In genomic region chr7:5296627-5297226, GRCh38 we compare ENCODE assay signal across 8 cellular contexts. TPM values are rescaled to one million over a fixed set of nuclear protein-coding genes. Genes with fewer than 3 reads are reported as not detected.
DNase-seq lines count a peak whose midpoint lies in the region; ATAC-seq and TF ChIP-seq lines count a peak whose summit lies in the region.

No MANE protein-coding gene starts in this region.

- H2BK120ac ChIP-seq in mesenchymal stem cell (ENCODE audit: low read depth, low read length), result no peak overlapping the region

- H2AK5ac ChIP-seq in mesenchymal stem cell (ENCODE audit: low read length, severe bottlenecking), result no peak overlapping the region

- no peak overlapping the region for H2BK15ac ChIP-seq in mesenchymal stem cell (ENCODE audit: low read depth, poor library complexity, severe bottlenecking)

- H3K23ac ChIP-seq in mesenchymal stem cell (ENCODE audit: low read length in 2 of 2), result no peak overlapping the region

- H3K36me3 ChIP-seq in mesenchymal stem cell (ENCODE audit: control insufficient read depth in 1 of 2, insufficient read depth in 2 of 2, low read depth in 1 of 2, low read length in 2 of 2), result peaks cover 0 to 15% of the 10 kb centered on the region in 2 experiments
- H3K36me3 ChIP-seq in thoracic aorta, result no peaks in the 10 kb centered on the region

- H3K79me1 ChIP-seq in mesenchymal stem cell (replicated peaks; ENCODE audit: low read length, poor library complexity, severe bottlenecking), result no peaks in the 10 kb centered on the region

- H3K4me3 ChIP-seq in mesenchymal stem cell (ENCODE audit: insufficient read depth in 1 of 2, low read depth in 1 of 2, low read length in 2 of 2), result no peak overlapping the region
- H3K4me3 ChIP-seq in thoracic aorta, result peak overlapping the region; percentile 11

- no peak overlapping the region for H3K4me2 ChIP-seq in mesenchymal stem cell (ENCODE audit: low read length, poor library complexity, severe bottlenecking)

- 39% methylated on average over 27 of the region's 47 CpGs for WGBS in mesenchymal stem cell

- H3K4ac ChIP-seq in mesenchymal stem cell (ENCODE audit: low read depth in 1 of 2, low read length in 2 of 2), result no peak overlapping the region

- H3K18ac ChIP-seq in mesenchymal stem cell (ENCODE audit: low read depth in 1 of 2, low read length in 2 of 2), result peak overlapping the region in 1 of 2 experiments; percentile 32

- H3K9ac ChIP-seq in mesenchymal stem cell (ENCODE audit: low read length), result no peak overlapping the region

- H3K4me1 ChIP-seq in mesenchymal stem cell (ENCODE audit: control insufficient read depth, insufficient read depth, low read depth, low read length) (peaks cover 6% of the 10 kb centered on the region), thoracic aorta (ENCODE audit: control insufficient read depth in 1 of 2, low read depth in 2 of 2) (no peaks in the 10 kb centered on the region)

- POLR2A ChIA-PET in GM10248 (lab: Yijun Ruan, JAX), result no interaction called here

- no peak overlapping the region for H3K27ac ChIP-seq in mesenchymal stem cell (ENCODE audit: low read length, poor library complexity, severe bottlenecking)
- H3K27ac ChIP-seq in thoracic aorta, result no peak overlapping the region

- H3K9me3 Mint-ChIP-seq in activated T-helper 1 cell treated with anti-CD3 and anti-CD28 coated beads, Interleukin-12 subunit alpha, Interleukin-12 subunit beta, Interleukin-2, Interleukin-4 antibody, amounts not matched to agents 30 ng/mL and 10 ng/mL and 1 ng/mL, durations not matched to agents 14 hours and 24 hours and 36 hours, result peaks cover 4% of the 10 kb centered on the region

- H4K8ac ChIP-seq in mesenchymal stem cell (ENCODE audit: low read length), result no peak overlapping the region

- peak overlapping the region; percentile 34 for H3K27ac Mint-ChIP-seq in activated T-helper 1 cell treated with anti-CD3 and anti-CD28 coated beads, Interleukin-12 subunit alpha, Interleukin-12 subunit beta, Interleukin-2, Interleukin-4 antibody, amounts not matched to agents 30 ng/mL and 10 ng/mL and 1 ng/mL, durations not matched to agents 14 hours and 24 hours and 36 hours

- H3K27me3 ChIP-seq in mesenchymal stem cell (ENCODE audit: control insufficient read depth in 1 of 2, insufficient read depth in 1 of 2, low read length in 2 of 2) (peaks cover 0 to 13% of the 10 kb centered on the region in 2 experiments), thoracic aorta (replicated peaks; ENCODE audit: insufficient read depth) (no peaks in the 10 kb centered on the region)

- DNase-seq in GM10248 (ENCODE audit: extremely low spot score), result peak; percentile 77
- DNase-seq in NCI-H69 (lab: John Stamatoyannopoulos, UW), result peak; percentile 91
- peak; percentile 61 for DNase-seq in activated T-helper 1 cell treated with anti-CD3 and anti-CD28 coated beads, Interleukin-12 subunit alpha, Interleukin-12 subunit beta, Interleukin-2, Interleukin-4 antibody, amounts not matched to agents 30 ng/mL and 10 ng/mL and 1 ng/mL, durations not matched to agents 14 hours and 24 hours and 36 hours (ENCODE audit: low spot score)
- DNase-seq in mesenchymal stem cell, result peak; percentile 24
- DNase-seq in thoracic aorta (ENCODE audit: low spot score), result no peak
- DNase-seq in COLO829 (ENCODE audit: low spot score), result no peak
- no peak for DNase-seq in NCI-H2081 (lab: John Stamatoyannopoulos, UW)

- H3K4me1 Mint-ChIP-seq in activated T-helper 1 cell treated with anti-CD3 and anti-CD28 coated beads, Interleukin-12 subunit alpha, Interleukin-12 subunit beta, Interleukin-2, Interleukin-4 antibody, amounts not matched to agents 30 ng/mL and 10 ng/mL and 1 ng/mL, durations not matched to agents 14 hours and 24 hours and 36 hours (ENCODE audit: low read depth), result peaks cover 13% of the 10 kb centered on the region

- ATAC-seq in thoracic aorta (ENCODE audit: insufficient number of reproducible peaks, low FRiP score, low read depth) (no peak), GM21717 (IDR thresholded peaks at IDR 0.05; ENCODE audit: unreplicated experiment) (no peak)

- TF ChIP-seq CTCF in GM10248 (IDR thresholded peaks at IDR 0.05; ENCODE audit: control extremely low read depth, extremely low read depth, low read depth, missing control alignments) (no peak), thoracic aorta (IDR thresholded peaks at IDR 0.05) (no peak)

- H3K36me3 Mint-ChIP-seq in activated T-helper 1 cell treated with anti-CD3 and anti-CD28 coated beads, Interleukin-12 subunit alpha, Interleukin-12 subunit beta, Interleukin-2, Interleukin-4 antibody, amounts not matched to agents 30 ng/mL and 10 ng/mL and 1 ng/mL, durations not matched to agents 14 hours and 24 hours and 36 hours (ENCODE audit: low read depth), result no peaks in the 10 kb centered on the region

- H3K27me3 Mint-ChIP-seq in activated T-helper 1 cell treated with anti-CD3 and anti-CD28 coated beads, Interleukin-12 subunit alpha, Interleukin-12 subunit beta, Interleukin-2, Interleukin-4 antibody, amounts not matched to agents 30 ng/mL and 10 ng/mL and 1 ng/mL, durations not matched to agents 14 hours and 24 hours and 36 hours (ENCODE audit: insufficient read depth), result peaks cover 21% of the 10 kb centered on the region

- no peak overlapping the region for H2BK12ac ChIP-seq in mesenchymal stem cell (ENCODE audit: low read length in 2 of 2)

- intact Hi-C loops in activated T-helper 1 cell treated with anti-CD3 and anti-CD28 coated beads, Interleukin-12 subunit alpha, Interleukin-12 subunit beta, Interleukin-2, Interleukin-4 antibody, amounts not matched to agents 30 ng/mL and 10 ng/mL and 1 ng/mL, durations not matched to agents 14 hours and 24 hours and 36 hours (cut with micrococcal nuclease), result loop anchor here (1.0 to 2.0 kb wide), 2 partner anchors 14 to 101 kb away; partner anchors contain the start of gene SLC29A4

- CTCF ChIA-PET in GM10248 (lab: Yijun Ruan, JAX), result no interaction called here

- peak overlapping the region in 1 of 2 experiments; percentile 84 for H3K14ac ChIP-seq in mesenchymal stem cell (ENCODE audit: low read length in 2 of 2)

- H3K9me3 ChIP-seq in mesenchymal stem cell (ENCODE audit: control insufficient read depth, low read length), result peaks cover 6% of the 10 kb centered on the region
- H3K9me3 ChIP-seq in thoracic aorta, result no peaks in the 10 kb centered on the region

- no peak overlapping the region for H4K91ac ChIP-seq in mesenchymal stem cell (ENCODE audit: low read length)

- H3K4me3 Mint-ChIP-seq in activated T-helper 1 cell treated with anti-CD3 and anti-CD28 coated beads, Interleukin-12 subunit alpha, Interleukin-12 subunit beta, Interleukin-2, Interleukin-4 antibody, amounts not matched to agents 30 ng/mL and 10 ng/mL and 1 ng/mL, durations not matched to agents 14 hours and 24 hours and 36 hours, result peak overlapping the region; percentile 78

- no peak overlapping the region for H2AFZ ChIP-seq in mesenchymal stem cell (ENCODE audit: low read depth, low read length)

- H2BK5ac ChIP-seq in mesenchymal stem cell (ENCODE audit: low read depth, low read length, poor library complexity, severe bottlenecking), result no peak overlapping the region

RNA-seq across cellular contexts. Expression of gene SLC29A4, which starts 14.0 kb away (rescaled TPM):
- total RNA-seq in activated T-helper 1 cell treated with anti-CD3 and anti-CD28 coated beads, Interleukin-12 subunit alpha, Interleukin-12 subunit beta, Interleukin-2, Interleukin-4 antibody, amounts not matched to agents 30 ng/mL and 10 ng/mL and 1 ng/mL, durations not matched to agents 14 hours and 24 hours and 36 hours, result 0.29 and 0.54 TPM in 2 replicates
- 10.2 TPM for polyA plus RNA-seq in mesenchymal stem cell (2013, experiment 1 of 2)
- 9.8 TPM for polyA plus RNA-seq in mesenchymal stem cell (2013, experiment 2 of 2)
- total RNA-seq in thoracic aorta, result under 1 TPM; 0.14 to 0.21 TPM

Comparison
In these comparisons a context has a peak if more than half of its experiments do, and no peak if none do; other contexts are left out.
1. DNase-seq: peak in GM10248 (single experiment), NCI-H69 (single experiment), activated T-helper 1 cell treated with anti-CD3 and anti-CD28 coated beads, Interleukin-12 subunit alpha, Interleukin-12 subunit beta, Interleukin-2, Interleukin-4 antibody, amounts not matched to agents 30 ng/mL and 10 ng/mL and 1 ng/mL, durations not matched to agents 14 hours and 24 hours and 36 hours (single experiment) and mesenchymal stem cell (single experiment); none in thoracic aorta (single experiment), COLO829 (single experiment) and NCI-H2081 (0 of 2).